ENCODE assay signal across 9 cellular contexts in the genomic region with DNA sequence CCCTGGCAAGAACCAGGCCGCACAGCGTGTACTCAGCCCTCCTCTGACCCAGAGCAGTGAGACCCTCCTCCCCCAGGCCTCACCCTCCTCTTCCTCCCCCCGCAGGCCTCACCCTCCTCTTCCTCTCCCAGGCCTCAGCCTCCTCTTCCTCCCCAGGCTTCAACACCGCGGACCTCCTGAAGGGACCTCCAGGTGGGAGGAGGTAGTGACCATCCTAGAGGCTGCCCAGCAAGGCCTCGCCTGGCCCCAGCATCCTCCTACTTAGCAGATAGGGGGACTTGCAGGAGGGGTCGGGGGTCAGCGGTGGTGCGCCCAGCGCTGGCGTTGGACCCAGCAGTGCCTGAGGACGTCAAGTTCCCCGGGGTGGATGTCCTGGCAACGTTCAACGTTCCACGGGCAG.
A peak's percentile ranks its signal among the peaks of the same experiment; 100 is the strongest.
DNase-seq lines count a peak whose midpoint lies in the region; ATAC-seq and TF ChIP-seq lines count a peak whose summit lies in the region.
"Had no signal": no experiment of that assay in that cellular context is flagged by ENCODE, and none has a peak within 500 bp of the region (broad histone marks: within the 10 kb centered on the region; RNA-seq: fewer than 3 reads in every experiment).

No MANE protein-coding gene starts in this region.

- peaks cover 3% of the 10 kb centered on the region for H3K36me3 ChIP-seq in suprapubic skin

- TF ChIP-seq EP300 in suprapubic skin (IDR thresholded peaks at IDR 0.05) = no peak

- H3K27ac ChIP-seq in suprapubic skin = no peak overlapping the region
- H3K27ac ChIP-seq: A549 had no signal

- H3K27ac Mint-ChIP-seq in T-helper 1 cell treated with Interleukin-12 subunit alpha and Interleukin-12 subunit beta and Interleukin-4 antibody, amounts not matched to agents 30 μg/mL and 1 μg/mL, for 36 hours = peak overlapping the region; percentile 98
- H3K27ac Mint-ChIP-seq in activated naive CD4-positive, alpha-beta T cell treated with anti-CD3 and anti-CD28 coated beads, Interleukin-2, amount 50 U/mL, for 72 hours = peak overlapping the region; percentile 68 to 93
- peak overlapping the region; percentile 94 for H3K27ac Mint-ChIP-seq in stimulated activated effector memory CD8-positive, alpha-beta T cell treated with anti-CD3 and anti-CD28 coated beads, Interleukin-12 subunit alpha, Interleukin-12 subunit beta, amount 100 ng/mL, for 72 hours

- 90% methylated on average over 14 of the region's 16 CpGs for WGBS in suprapubic skin

- no peak overlapping the region for H3K4me3 ChIP-seq in suprapubic skin
- H3K4me3 ChIP-seq: A549 had no signal

- peak; percentile 15 for ATAC-seq in HG03060 (IDR thresholded peaks at IDR 0.05; ENCODE audit: low read depth, unreplicated experiment)
- peak; percentile 17 to 25 for ATAC-seq in activated naive CD4-positive, alpha-beta T cell treated with anti-CD3 and anti-CD28 coated beads, Interleukin-2, amount 50 U/mL, for 72 hours
- ATAC-seq in stimulated activated effector memory CD8-positive, alpha-beta T cell treated with anti-CD3 and anti-CD28 coated beads, Interleukin-12 subunit alpha, Interleukin-12 subunit beta, amount 100 ng/mL, for 72 hours = peak; percentile 1
- ATAC-seq: A549 had no signal

- no peaks in the 10 kb centered on the region for H3K9me3 ChIP-seq in suprapubic skin
- H3K9me3 ChIP-seq: A549 had no signal

- TF ChIP-seq POLR2A in suprapubic skin (IDR thresholded peaks at IDR 0.05) = no peak

- peak overlapping the region; percentile 93 for H3K4me3 Mint-ChIP-seq in T-helper 1 cell treated with Interleukin-12 subunit alpha and Interleukin-12 subunit beta and Interleukin-4 antibody, amounts not matched to agents 30 μg/mL and 1 μg/mL, for 36 hours
- H3K4me3 Mint-ChIP-seq in stimulated activated effector memory CD8-positive, alpha-beta T cell treated with anti-CD3 and anti-CD28 coated beads, Interleukin-12 subunit alpha, Interleukin-12 subunit beta, amount 100 ng/mL, for 72 hours = peak overlapping the region; percentile 83

- peaks cover 15% of the 10 kb centered on the region for H3K36me3 Mint-ChIP-seq in T-helper 1 cell treated with Interleukin-12 subunit alpha and Interleukin-12 subunit beta and Interleukin-4 antibody, amounts not matched to agents 30 μg/mL and 1 μg/mL, for 36 hours (ENCODE audit: low read depth)
- peaks cover 12% of the 10 kb centered on the region in 2 donors for H3K36me3 Mint-ChIP-seq in activated naive CD4-positive, alpha-beta T cell treated with anti-CD3 and anti-CD28 coated beads, Interleukin-2, amount 50 U/mL, for 72 hours
- peaks cover 18% of the 10 kb centered on the region for H3K36me3 Mint-ChIP-seq in stimulated activated effector memory CD8-positive, alpha-beta T cell treated with anti-CD3 and anti-CD28 coated beads, Interleukin-12 subunit alpha, Interleukin-12 subunit beta, amount 100 ng/mL, for 72 hours

- peaks cover 45% of the 10 kb centered on the region for H3K4me1 Mint-ChIP-seq in T-helper 1 cell treated with Interleukin-12 subunit alpha and Interleukin-12 subunit beta and Interleukin-4 antibody, amounts not matched to agents 30 μg/mL and 1 μg/mL, for 36 hours (ENCODE audit: low read depth)
- H3K4me1 Mint-ChIP-seq in stimulated activated effector memory CD8-positive, alpha-beta T cell treated with anti-CD3 and anti-CD28 coated beads, Interleukin-12 subunit alpha, Interleukin-12 subunit beta, amount 100 ng/mL, for 72 hours = peaks cover 70% of the 10 kb centered on the region

- DNase-seq in T-helper 1 cell = no peak
- no peak for DNase-seq in activated naive CD4-positive, alpha-beta T cell treated with anti-CD3 and anti-CD28 coated beads, Interleukin-2, amount 50 U/mL, for 72 hours (ENCODE audit: low spot score in 2 of 2)
- no peak for DNase-seq in stimulated activated effector memory CD8-positive, alpha-beta T cell treated with anti-CD3 and anti-CD28 coated beads, Interleukin-12 subunit alpha, Interleukin-12 subunit beta, amount 100 ng/mL, for 72 hours (ENCODE audit: low spot score in 2 of 2)
- DNase-seq in DMS 273 treated with DMSO at 0.1 percent for 48 hours (lab: John Stamatoyannopoulos, UW) = no peak
- no peak for DNase-seq in suprapubic skin (ENCODE audit: low spot score in 2 of 2)
- no peak for DNase-seq in NCI-H524 treated with DMSO at 0.1 percent for 48 hours (lab: John Stamatoyannopoulos, UW)

- no peaks in the 10 kb centered on the region for H3K27me3 Mint-ChIP-seq in T-helper 1 cell treated with Interleukin-12 subunit alpha and Interleukin-12 subunit beta and Interleukin-4 antibody, amounts not matched to agents 30 μg/mL and 1 μg/mL, for 36 hours (ENCODE audit: low read depth)

- no peaks in the 10 kb centered on the region for H3K9me3 Mint-ChIP-seq in T-helper 1 cell treated with Interleukin-12 subunit alpha and Interleukin-12 subunit beta and Interleukin-4 antibody, amounts not matched to agents 30 μg/mL and 1 μg/mL, for 36 hours
- no peaks in the 10 kb centered on the region for H3K9me3 Mint-ChIP-seq in activated naive CD4-positive, alpha-beta T cell treated with anti-CD3 and anti-CD28 coated beads, Interleukin-2, amount 50 U/mL, for 72 hours
- no peaks in the 10 kb centered on the region for H3K9me3 Mint-ChIP-seq in stimulated activated effector memory CD8-positive, alpha-beta T cell treated with anti-CD3 and anti-CD28 coated beads, Interleukin-12 subunit alpha, Interleukin-12 subunit beta, amount 100 ng/mL, for 72 hours

- peaks cover 18% of the 10 kb centered on the region for H3K4me1 ChIP-seq in suprapubic skin
- H3K4me1 ChIP-seq: A549 had no signal

- H3K27me3 ChIP-seq in suprapubic skin = no peaks in the 10 kb centered on the region

- TF ChIP-seq CTCF in suprapubic skin (IDR thresholded peaks at IDR 0.05) = no peak
